8 cellular contexts compared by ENCODE assay signal in the genomic region with DNA sequence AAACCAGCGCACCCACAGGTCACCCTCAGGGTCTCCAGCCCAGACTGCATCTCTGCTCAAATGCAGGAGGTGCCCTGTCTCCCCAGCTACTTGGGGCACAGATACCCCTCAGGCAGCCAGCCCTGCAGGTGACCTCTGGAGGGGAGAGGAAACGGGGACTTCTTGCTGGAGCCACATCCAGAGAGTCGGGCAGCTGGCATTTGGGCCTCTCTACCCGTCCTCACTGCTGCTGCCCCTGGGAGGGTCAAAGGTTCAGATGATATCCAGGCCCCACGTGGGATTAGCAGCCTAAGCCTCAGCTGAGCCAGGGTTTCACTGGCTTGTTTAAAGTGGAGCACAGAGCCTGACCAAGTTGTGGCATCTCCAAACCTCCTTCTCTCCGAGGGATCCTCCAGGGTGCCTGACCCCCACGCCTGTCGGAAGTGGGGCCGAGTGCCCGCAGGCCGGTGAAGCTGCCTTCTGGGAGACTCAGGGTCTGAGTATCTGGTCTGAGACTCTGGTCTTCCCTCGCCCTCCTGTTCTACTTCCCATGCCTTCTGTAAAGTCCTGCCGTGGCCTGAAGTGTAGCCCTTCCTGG. TPM values are rescaled to one million over a fixed set of nuclear protein-coding genes. Genes with fewer than 3 reads are reported as not detected.
A peak's percentile ranks its signal among the peaks of the same experiment; 100 is the strongest.
DNase-seq lines count a peak whose midpoint lies in the region; ATAC-seq, FAIRE-seq and TF ChIP-seq lines count a peak whose summit lies in the region.

No MANE protein-coding gene starts in this region.

- 24% methylated on average over 5 of the region's 13 CpGs for WGBS in HepG2 (ENCODE audit: low lambda C conversion rate)

- POLR2A ChIA-PET in HepG2 (lab: Yijun Ruan, JAX): no interaction called here

- CTCF ChIA-PET in HepG2 (lab: Yijun Ruan, JAX; ENCODE audit: low intra/inter-chr PET ratio, low total read pairs): no interaction called here

- no peaks in the 10 kb centered on the region for H3K36me3 ChIP-seq in HepG2 (replicated peaks in 1 of 2; ENCODE audit: control insufficient read depth in 1 of 2, insufficient read depth in 2 of 2, low read length in 2 of 2)
- no peaks in the 10 kb centered on the region for H3K36me3 ChIP-seq in thoracic aorta

- in situ Hi-C loops in HepG2 (cut with HindIII; ENCODE audit: extremely low pct_ligation_motif_present, low pct_unique_long_range_greater_than_20kb): no loop called here

- no peak for TF ChIP-seq EP300 in HepG2 (IDR thresholded peaks at IDR 0.05; ENCODE audit: low read depth in 2 of 2, low read length in 2 of 2)
- TF ChIP-seq EP300 in HepG2 (CRISPR knock-in tag; IDR thresholded peaks at IDR 0.05; ENCODE audit: borderline replicate concordance): no peak

- H3K4me3 ChIP-seq in HepG2 (replicated peaks in 1 of 3; ENCODE audit: insufficient read depth in 1 of 3, low read depth in 2 of 3, low read length in 3 of 3) (no peak overlapping the region), thoracic aorta (peak overlapping the region; percentile 75)

- H3K27ac ChIP-seq in HepG2 (ENCODE audit: extremely low read length, insufficient read depth, low read length) (no peak overlapping the region), thoracic aorta (peak overlapping the region; percentile 70 to 75)

- peaks cover 2% of the 10 kb centered on the region; the same call in 1 of the 2 replicates for H4K20me1 ChIP-seq in HepG2 (ENCODE audit: insufficient read depth, low read length)

- no peak overlapping the region for H2AFZ ChIP-seq in HepG2 (ENCODE audit: low read length)

- DNase-seq in activated CD4-positive, alpha-beta T cell treated with anti-CD3 and anti-CD28 coated beads, Interleukin-2, amount 10 ng/mL, durations not matched to agents 24 days and 14 days: peak; percentile 65
- no peak for DNase-seq in activated CD4-positive, alpha-beta T cell treated with anti-CD3 and anti-CD28 coated beads for 4 hours
- DNase-seq in activated naive CD8-positive, alpha-beta T cell treated with anti-CD3 and anti-CD28 coated beads, Interleukin-2, amount 50 U/mL, for 24 hours: no peak
- DNase-seq in HepG2 (ENCODE audit: low spot score): no peak
- DNase-seq in thoracic aorta (ENCODE audit: low spot score): no peak
- no peak for DNase-seq in GDM1 (lab: John Stamatoyannopoulos, UW)
- no peak for DNase-seq in NAMALWA (ENCODE audit: low spot score)
- DNase-seq in NCI-H2107 (lab: John Stamatoyannopoulos, UW): no peak

- H3K9ac ChIP-seq in HepG2 (ENCODE audit: insufficient read depth, low read depth, low read length): no peak overlapping the region

- no peak for TF ChIP-seq CTCF in HepG2 (CRISPR knock-in tag; IDR thresholded peaks at IDR 0.05)
- no peak for TF ChIP-seq CTCF in thoracic aorta (IDR thresholded peaks at IDR 0.05)

- H3K9me3 ChIP-seq in HepG2 (ENCODE audit: low read length) (no peaks in the 10 kb centered on the region), thoracic aorta (no peaks in the 10 kb centered on the region)

- H3K4me1 ChIP-seq in HepG2 (ENCODE audit: insufficient read depth, low read length): no peaks in the 10 kb centered on the region
- peaks cover 29 to 47% of the 10 kb centered on the region in 2 donors for H3K4me1 ChIP-seq in thoracic aorta (ENCODE audit: control insufficient read depth in 1 of 2, low read depth in 2 of 2)

- no peak for FAIRE-seq in HepG2 (lab: Jason Lieb, UNC)

- H3K4me2 ChIP-seq in HepG2 (ENCODE audit: low read depth, low read length): no peak overlapping the region

- TF ChIP-seq POLR2A in HepG2 (IDR thresholded peaks at IDR 0.05; ENCODE audit: insufficient read depth in 1 of 2, low read depth in 2 of 2, low read length in 2 of 2): no peak

- H3K36me3 Mint-ChIP-seq in activated CD4-positive, alpha-beta T cell treated with anti-CD3 and anti-CD28 coated beads, Interleukin-2, amount 10 ng/mL, durations not matched to agents 24 days and 14 days (ENCODE audit: low read depth): peaks cover 30% of the 10 kb centered on the region
- peaks cover 12% of the 10 kb centered on the region for H3K36me3 Mint-ChIP-seq in activated naive CD8-positive, alpha-beta T cell treated with anti-CD3 and anti-CD28 coated beads, Interleukin-2, amount 50 U/mL, for 24 hours (ENCODE audit: low read depth)

- H3K4me1 Mint-ChIP-seq in activated CD4-positive, alpha-beta T cell treated with anti-CD3 and anti-CD28 coated beads, Interleukin-2, amount 10 ng/mL, durations not matched to agents 24 days and 14 days: peaks cover 61% of the 10 kb centered on the region
- H3K4me1 Mint-ChIP-seq in activated naive CD8-positive, alpha-beta T cell treated with anti-CD3 and anti-CD28 coated beads, Interleukin-2, amount 50 U/mL, for 24 hours: peaks cover 71% of the 10 kb centered on the region

- no peak for TF ChIP-seq RAD21 in HepG2 (CRISPR knock-in tag; IDR thresholded peaks at IDR 0.05)

- H3K9me3 Mint-ChIP-seq in activated CD4-positive, alpha-beta T cell treated with anti-CD3 and anti-CD28 coated beads, Interleukin-2, amount 10 ng/mL, durations not matched to agents 24 days and 14 days: peaks cover 4% of the 10 kb centered on the region
- peaks cover 2% of the 10 kb centered on the region for H3K9me3 Mint-ChIP-seq in activated naive CD8-positive, alpha-beta T cell treated with anti-CD3 and anti-CD28 coated beads, Interleukin-2, amount 50 U/mL, for 24 hours

- ATAC-seq in activated naive CD8-positive, alpha-beta T cell treated with anti-CD3 and anti-CD28 coated beads, Interleukin-2, amount 50 U/mL, for 24 hours: no peak
- ATAC-seq in HepG2 (0 out of 3 replicates have a peak, but pooled peaks have one; percentile 16), thoracic aorta (ENCODE audit: insufficient number of reproducible peaks, low FRiP score, low read depth) (no peak)

- H3K27me3 ChIP-seq in HepG2 (ENCODE audit: control insufficient read depth in 1 of 2, insufficient read depth in 2 of 2, low read length in 2 of 2) (peaks cover 17 to 65% of the 10 kb centered on the region in 2 experiments), thoracic aorta (replicated peaks; ENCODE audit: insufficient read depth) (no peaks in the 10 kb centered on the region)

- intact Hi-C loops in activated CD4-positive, alpha-beta T cell treated with anti-CD3 and anti-CD28 coated beads, Interleukin-2, amount 10 ng/mL, durations not matched to agents 24 days and 14 days (cut with micrococcal nuclease): no loop called here
- intact Hi-C loops in HepG2 (cut with micrococcal nuclease; ENCODE audit: unreplicated experiment): no loop called here

- no peaks in the 10 kb centered on the region for H3K79me2 ChIP-seq in HepG2 (ENCODE audit: insufficient read depth, low read length)

- no TSS peak for BruUV-seq in HepG2 (replicated peaks; lab: Mats Ljungman, UMichigan)

- peak overlapping the region; percentile 89 for H3K27ac Mint-ChIP-seq in activated CD4-positive, alpha-beta T cell treated with anti-CD3 and anti-CD28 coated beads, Interleukin-2, amount 10 ng/mL, durations not matched to agents 24 days and 14 days
- H3K27ac Mint-ChIP-seq in activated naive CD8-positive, alpha-beta T cell treated with anti-CD3 and anti-CD28 coated beads, Interleukin-2, amount 50 U/mL, for 24 hours: peak overlapping the region; percentile 93

- peaks cover 2% of the 10 kb centered on the region for H3K27me3 Mint-ChIP-seq in activated CD4-positive, alpha-beta T cell treated with anti-CD3 and anti-CD28 coated beads, Interleukin-2, amount 10 ng/mL, durations not matched to agents 24 days and 14 days
- no peaks in the 10 kb centered on the region for H3K27me3 Mint-ChIP-seq in activated naive CD8-positive, alpha-beta T cell treated with anti-CD3 and anti-CD28 coated beads, Interleukin-2, amount 50 U/mL, for 24 hours

- peak overlapping the region; percentile 99 for H3K4me3 Mint-ChIP-seq in activated CD4-positive, alpha-beta T cell treated with anti-CD3 and anti-CD28 coated beads, Interleukin-2, amount 10 ng/mL, durations not matched to agents 24 days and 14 days
- peak overlapping the region; percentile 92 for H3K4me3 Mint-ChIP-seq in activated naive CD8-positive, alpha-beta T cell treated with anti-CD3 and anti-CD28 coated beads, Interleukin-2, amount 50 U/mL, for 24 hours

RNA-seq across cellular contexts. Expression of a gene that starts 2.2 kb away (rescaled TPM):
- total RNA-seq in activated CD4-positive, alpha-beta T cell treated with anti-CD3 and anti-CD28 coated beads, Interleukin-2, amount 10 ng/mL, durations not matched to agents 24 days and 14 days: 15.9 TPM in 2 replicates
- total RNA-seq in HepG2 (2016; rRNA removed; fragmentation: Illumina TruSeq; extraction: Trizol) (not detected in 2 replicates), thoracic aorta (10 to 100 TPM; 38.9 to 48.6 TPM)
- not detected in 2 replicates for total RNA-seq in HepG2 (2016; cell fraction: cytosol; rRNA removed; fragmentation: Illumina TruSeq; extraction: Trizol; ENCODE audit: low read depth)
- 0.06 and 0.09 TPM in 2 replicates for total RNA-seq in HepG2 (2016; cell fraction: insoluble cytoplasmic fraction; rRNA removed; fragmentation: Illumina TruSeq; extraction: Trizol)
- total RNA-seq in HepG2 (2016; cell fraction: membrane; rRNA removed; fragmentation: Illumina TruSeq; extraction: Trizol): not detected in 2 replicates
- total RNA-seq in HepG2 (2016; cell fraction: nucleus; rRNA removed; fragmentation: Illumina TruSeq; extraction: Trizol): 0.09 TPM in 1 of 2 replicates, not detected in the other
- polyA plus RNA-seq in HepG2 (2011; rRNA removed): 0.05 and 0.07 TPM in 2 replicates
- polyA plus RNA-seq in HepG2 (2011; cell fraction: cytosol; rRNA removed): 0.09 TPM in 2 replicates
- 0.14 and 0.21 TPM in 2 replicates for polyA plus RNA-seq in HepG2 (2011; cell fraction: nucleus; rRNA removed)
- polyA plus RNA-seq in HepG2 (2012): 0.04 TPM in 1 of 2 replicates, not detected in the other
- polyA plus RNA-seq in HepG2 (2016; cell fraction: cytosol; fragmentation: Illumina TruSeq; extraction: Trizol; ENCODE audit: low read depth): not detected in 2 replicates
- not detected in 2 replicates for polyA plus RNA-seq in HepG2 (2016; cell fraction: insoluble cytoplasmic fraction; fragmentation: Illumina TruSeq; extraction: Trizol; ENCODE audit: low read depth)
- not detected in 2 replicates for polyA plus RNA-seq in HepG2 (2016; cell fraction: membrane; fragmentation: Illumina TruSeq; extraction: Trizol; ENCODE audit: low read depth)
- polyA plus RNA-seq in HepG2 (2016; cell fraction: nucleus; fragmentation: Illumina TruSeq; extraction: Trizol; ENCODE audit: insufficient read depth, low read depth): 0.11 TPM in 1 of 2 replicates, not detected in the other
- polyA minus RNA-seq in HepG2 (2011; rRNA and poly(A)+ RNA removed; ENCODE audit: low replicate concordance): 0.20 and 10.0 TPM in 2 replicates
- 0.20 and 0.26 TPM in 2 replicates for polyA minus RNA-seq in HepG2 (2011; cell fraction: cytosol; rRNA and poly(A)+ RNA removed)
- 0.12 and 0.26 TPM in 2 replicates for polyA minus RNA-seq in HepG2 (2011; cell fraction: nucleus; rRNA and poly(A)+ RNA removed)

RNA-seq across cellular contexts. Expression of a gene that starts 48.8 kb away (rescaled TPM):
- not detected in 2 replicates for total RNA-seq in activated CD4-positive, alpha-beta T cell treated with anti-CD3 and anti-CD28 coated beads, Interleukin-2, amount 10 ng/mL, durations not matched to agents 24 days and 14 days
- total RNA-seq in HepG2 (2016; rRNA removed; fragmentation: Illumina TruSeq; extraction: Trizol) (not detected in 2 replicates), thoracic aorta (not detected)
- not detected in 2 replicates for total RNA-seq in HepG2 (2016; cell fraction: cytosol; rRNA removed; fragmentation: Illumina TruSeq; extraction: Trizol; ENCODE audit: low read depth)
- not detected in 2 replicates for total RNA-seq in HepG2 (2016; cell fraction: insoluble cytoplasmic fraction; rRNA removed; fragmentation: Illumina TruSeq; extraction: Trizol)
- not detected in 2 replicates for total RNA-seq in HepG2 (2016; cell fraction: membrane; rRNA removed; fragmentation: Illumina TruSeq; extraction: Trizol)
- not detected in 2 replicates for total RNA-seq in HepG2 (2016; cell fraction: nucleus; rRNA removed; fragmentation: Illumina TruSeq; extraction: Trizol)
- polyA plus RNA-seq in HepG2 (2011; rRNA removed): not detected in 2 replicates
- polyA plus RNA-seq in HepG2 (2011; cell fraction: cytosol; rRNA removed): not detected in 2 replicates
- polyA plus RNA-seq in HepG2 (2011; cell fraction: nucleus; rRNA removed): not detected in 2 replicates
- not detected in 2 replicates for polyA plus RNA-seq in HepG2 (2012)
- not detected in 2 replicates for polyA plus RNA-seq in HepG2 (2016; cell fraction: cytosol; fragmentation: Illumina TruSeq; extraction: Trizol; ENCODE audit: low read depth)
- not detected in 2 replicates for polyA plus RNA-seq in HepG2 (2016; cell fraction: insoluble cytoplasmic fraction; fragmentation: Illumina TruSeq; extraction: Trizol; ENCODE audit: low read depth)
- polyA plus RNA-seq in HepG2 (2016; cell fraction: membrane; fragmentation: Illumina TruSeq; extraction: Trizol; ENCODE audit: low read depth): not detected in 2 replicates
- polyA plus RNA-seq in HepG2 (2016; cell fraction: nucleus; fragmentation: Illumina TruSeq; extraction: Trizol; ENCODE audit: insufficient read depth, low read depth): not detected in 2 replicates
- not detected in 2 replicates for polyA minus RNA-seq in HepG2 (2011; rRNA and poly(A)+ RNA removed; ENCODE audit: low replicate concordance)
- polyA minus RNA-seq in HepG2 (2011; cell fraction: cytosol; rRNA and poly(A)+ RNA removed): not detected in 2 replicates
- polyA minus RNA-seq in HepG2 (2011; cell fraction: nucleus; rRNA and poly(A)+ RNA removed): not detected in 2 replicates

Comparison
In these comparisons a context has a peak if more than half of its experiments do, and no peak if none do; other contexts are left out.
1. RNA of a gene that starts 2.2 kb away (total RNA-seq): 38.9 to 48.6 TPM in thoracic aorta and 15.9 TPM in activated CD4-positive, alpha-beta T cell treated with anti-CD3 and anti-CD28 coated beads, Interleukin-2, amount 10 ng/mL, durations not matched to agents 24 days and 14 days; 0.06 to 0.09 TPM in HepG2; every median in the first group is over 10 times any median in the second.